Comparison of ENCODE assay signal across 9 cellular contexts in genomic region chrX:91434351-91435168, GRCh38. TPM values are rescaled to one million over a fixed set of nuclear protein-coding genes. Genes with fewer than 3 reads are reported as not detected.
DNase-seq lines count a peak whose midpoint lies in the region; ATAC-seq and TF ChIP-seq lines count a peak whose summit lies in the region.
"Had no signal": no experiment of that assay in that cellular context is flagged by ENCODE, and none has a peak within 500 bp of the region (broad histone marks: within the 10 kb centered on the region; RNA-seq: fewer than 3 reads in every experiment).

Gene PABPC5 (plus strand): TSS chrX:91434839. CDS start chrX:91435578, 739 bp downstream.

- H3K36me3 Mint-ChIP-seq in activated naive CD8-positive, alpha-beta T cell treated with anti-CD3 and anti-CD28 coated beads, Interleukin-2, amount 10 ng/mL, durations not matched to agents 7 days and 5 days, result no peaks in the 10 kb centered on the region
- H3K36me3 Mint-ChIP-seq: memory B cell had no signal

- WGBS in heart left ventricle, 4 donors, result 4 to 21% (median 11%) methylated on average over 38 to 48 of the region's 48 CpGs
- WGBS in ovary, 3 donors, result 7 to 14% (median 9%) methylated on average over 48 of the region's 48 CpGs

- H3K4me3 Mint-ChIP-seq in activated naive CD8-positive, alpha-beta T cell treated with anti-CD3 and anti-CD28 coated beads, Interleukin-2, amount 10 ng/mL, durations not matched to agents 7 days and 5 days, result peak within 1 kb of the TSS; percentile 5
- H3K4me3 Mint-ChIP-seq: memory B cell had no signal

- H3K27me3 ChIP-seq in heart left ventricle, result peaks cover 0 to 10% (median 0%) of the 10 kb centered on the region in 9 donors
- no peaks in the 10 kb centered on the region for H3K27me3 ChIP-seq in ovary

- H3K27ac ChIP-seq in heart left ventricle (peak within 1 kb of the TSS in 11 of 12 donors; percentile 13 to 79 (median 54)), ovary (peak within 1 kb of the TSS; percentile 53 to 78)

- POLR2A ChIA-PET in activated naive CD8-positive, alpha-beta T cell treated with anti-CD3 and anti-CD28 coated beads, Interleukin-2, amount 10 ng/mL, durations not matched to agents 7 days and 5 days (lab: Charles Lee), result no interaction called here

- DNase-seq in GM03348 (ENCODE audit: low spot score) (peak; percentile 88), heart left ventricle (peak; percentile 74 to 81 (median 78)), ovary (peak; percentile 86 to 89 (median 89)), HT-29 (ENCODE audit: low spot score) (no peak)
- no peak for DNase-seq in activated naive CD8-positive, alpha-beta T cell treated with anti-CD3 and anti-CD28 coated beads, Interleukin-2, amount 10 ng/mL, durations not matched to agents 7 days and 5 days
- no peak for DNase-seq in stimulated activated CD4-positive, alpha-beta T cell treated with anti-CD3 and anti-CD28 coated beads, Interleukin-4, amount 100 ng/mL, for 1 hour

- H3K9me3 ChIP-seq in heart left ventricle (no peaks in the 10 kb centered on the region), ovary (no peaks in the 10 kb centered on the region)

- no peaks in the 10 kb centered on the region for H3K27me3 Mint-ChIP-seq in activated naive CD8-positive, alpha-beta T cell treated with anti-CD3 and anti-CD28 coated beads, Interleukin-2, amount 10 ng/mL, durations not matched to agents 7 days and 5 days
- H3K27me3 Mint-ChIP-seq: memory B cell had no signal

- no peak for TF ChIP-seq EP300 in ovary (IDR thresholded peaks at IDR 0.05)

- intact Hi-C loops in heart left ventricle (cut with DNase I) (no loop called here), ovary (cut with DNase I) (no loop called here)

- H3K36me3 ChIP-seq in heart left ventricle (no peaks in the 10 kb centered on the region), ovary (no peaks in the 10 kb centered on the region)

- peak in 1 of 2 donors; percentile 34 for TF ChIP-seq POLR2A in heart left ventricle (IDR thresholded peaks at IDR 0.05)
- peak; percentile 86 for TF ChIP-seq POLR2A in ovary (IDR thresholded peaks at IDR 0.05)

- H3K4me1 Mint-ChIP-seq in activated naive CD8-positive, alpha-beta T cell treated with anti-CD3 and anti-CD28 coated beads, Interleukin-2, amount 10 ng/mL, durations not matched to agents 7 days and 5 days, result no peaks in the 10 kb centered on the region
- H3K4me1 Mint-ChIP-seq: memory B cell had no signal

- H3K4me1 ChIP-seq in heart left ventricle (no peaks in the 10 kb centered on the region), ovary (ENCODE audit: insufficient read depth) (no peaks in the 10 kb centered on the region)

- TF ChIP-seq CTCF in heart left ventricle (IDR thresholded peaks at IDR 0.05), result no peak
- no peak for TF ChIP-seq CTCF in ovary (IDR thresholded peaks at IDR 0.05)

- H3K9me3 Mint-ChIP-seq in activated naive CD8-positive, alpha-beta T cell treated with anti-CD3 and anti-CD28 coated beads, Interleukin-2, amount 10 ng/mL, durations not matched to agents 7 days and 5 days, result no peaks in the 10 kb centered on the region

- peak within 1 kb of the TSS; percentile 12 to 64 (median 45) for H3K4me3 ChIP-seq in heart left ventricle
- H3K4me3 ChIP-seq in ovary, result peak within 1 kb of the TSS; percentile 45

- no peak for ATAC-seq in activated naive CD8-positive, alpha-beta T cell treated with anti-CD3 and anti-CD28 coated beads, Interleukin-2, amount 10 ng/mL, durations not matched to agents 7 days and 5 days (ENCODE audit: low read depth)
- peak; percentile 97 to 99 (median 99) for ATAC-seq in heart left ventricle
- no peak for ATAC-seq in GM18858 (IDR thresholded peaks at IDR 0.05; ENCODE audit: unreplicated experiment)
- no peak for ATAC-seq in HG02885 (IDR thresholded peaks at IDR 0.05; ENCODE audit: poor library complexity, unreplicated experiment)

- no peak within 1 kb of the TSS for H3K27ac Mint-ChIP-seq in activated naive CD8-positive, alpha-beta T cell treated with anti-CD3 and anti-CD28 coated beads, Interleukin-2, amount 10 ng/mL, durations not matched to agents 7 days and 5 days
- H3K27ac Mint-ChIP-seq: memory B cell had no signal

RNA-seq across cellular contexts. Expression of gene PABPC5, which starts in this region (rescaled TPM):
- total RNA-seq in activated naive CD8-positive, alpha-beta T cell treated with anti-CD3 and anti-CD28 coated beads, Interleukin-2, amount 10 ng/mL, durations not matched to agents 7 days and 5 days, result not detected
- 1 to 10 TPM in 1 of 9 donors, under 1 TPM in 8; 0.19 to 1.2 (median 0.51) TPM for total RNA-seq in heart left ventricle
- polyA plus RNA-seq in heart left ventricle, result under 1 TPM; 0.23 to 0.36 TPM
- 10 to 100 TPM in 1 of 7 donors, 1 to 10 TPM in 6; 4.8 to 12.9 (median 7.1) TPM for total RNA-seq in ovary
- 1 to 10 TPM; 5.8 to 6.9 TPM for polyA plus RNA-seq in ovary
- total RNA-seq in HT-29 (2014; rRNA removed; shearing (Covaris generic)), result not detected in 2 replicates

Comparison
In these comparisons a context has a peak if more than half of its experiments do, and no peak if none do; other contexts are left out.
1. RNA of gene PABPC5 (polyA plus RNA-seq): 5.8 to 6.9 TPM in ovary; 0.23 to 0.36 TPM in heart left ventricle; every median in the first group is over 4 times any median in the second.
2. DNase-seq: peak in GM03348 (single experiment), heart left ventricle (5 of 5) and ovary (5 of 5); none in activated naive CD8-positive, alpha-beta T cell treated with anti-CD3 and anti-CD28 coated beads, Interleukin-2, amount 10 ng/mL, durations not matched to agents 7 days and 5 days (single experiment), HT-29 (single experiment) and stimulated activated CD4-positive, alpha-beta T cell treated with anti-CD3 and anti-CD28 coated beads, Interleukin-4, amount 100 ng/mL, for 1 hour (single experiment).
3. ATAC-seq: peak in heart left ventricle (4 of 4); none in activated naive CD8-positive, alpha-beta T cell treated with anti-CD3 and anti-CD28 coated beads, Interleukin-2, amount 10 ng/mL, durations not matched to agents 7 days and 5 days (single experiment), GM18858 (single experiment) and HG02885 (single experiment).